ENCODE assay signal across 8 cellular contexts in genomic region chr1:226679853-226680516, GRCh38. TPM values are rescaled to one million over a fixed set of nuclear protein-coding genes. Genes with fewer than 3 reads are reported as not detected.
A peak's percentile ranks its signal among the peaks of the same experiment; 100 is the strongest.
DNase-seq lines count a peak whose midpoint lies in the region; ATAC-seq and TF ChIP-seq lines count a peak whose summit lies in the region.

No MANE protein-coding gene starts in this region.

- peak overlapping the region; percentile 94 for H3K27ac ChIP-seq in cardiac muscle cell
- peak overlapping the region; percentile 90 to 94 for H3K27ac ChIP-seq in testis

- TF ChIP-seq CTCF in GM12865 (IDR thresholded peaks at IDR 0.05; ENCODE audit: insufficient read depth, low read depth, low read length, missing control alignments): no peak
- no peak for TF ChIP-seq CTCF in cardiac muscle cell (IDR thresholded peaks at IDR 0.05; ENCODE audit: low read depth, low read length)
- TF ChIP-seq CTCF in osteocyte (IDR thresholded peaks at IDR 0.05): no peak
- TF ChIP-seq CTCF in testis (IDR thresholded peaks at IDR 0.05): no peak

- no peaks in the 10 kb centered on the region for H3K9me3 ChIP-seq in cardiac muscle cell (ENCODE audit: low read depth)
- H3K9me3 ChIP-seq in testis: no peaks in the 10 kb centered on the region

- ATAC-seq in HG02852 (IDR thresholded peaks at IDR 0.05; ENCODE audit: unreplicated experiment): peak; percentile 55

- H3K27me3 ChIP-seq in cardiac muscle cell (no peaks in the 10 kb centered on the region), testis (no peaks in the 10 kb centered on the region)

- H3K36me3 ChIP-seq in cardiac muscle cell (no peaks in the 10 kb centered on the region), testis (ENCODE audit: low read depth, missing control alignments) (no peaks in the 10 kb centered on the region)

- intact Hi-C loops in testis (cut with DNase I; ENCODE audit: low total_unique reads): no loop called here

- no peaks in the 10 kb centered on the region for H3K27me3 Mint-ChIP-seq in osteocyte (ENCODE audit: unreplicated experiment)

- peaks cover 53% of the 10 kb centered on the region for H3K4me1 Mint-ChIP-seq in osteocyte (ENCODE audit: unreplicated experiment)

- WGBS in testis, 2 donors: 21 to 23% methylated on average over 13 to 22 of the region's 22 CpGs

- TF ChIP-seq POLR2A in testis (IDR thresholded peaks at IDR 0.05): no peak

- H3K4me1 ChIP-seq in cardiac muscle cell (ENCODE audit: low read depth): peaks cover 18% of the 10 kb centered on the region
- peaks cover 63% of the 10 kb centered on the region for H3K4me1 ChIP-seq in testis

- H3K9me3 Mint-ChIP-seq in osteocyte (ENCODE audit: unreplicated experiment): no peaks in the 10 kb centered on the region

- peak overlapping the region; percentile 54 for H3K4me3 ChIP-seq in GM12865 (ENCODE audit: low read depth, low read length)
- peak overlapping the region; percentile 7 for H3K4me3 ChIP-seq in cardiac muscle cell
- peak overlapping the region in 1 of 2 donors; percentile 54 for H3K4me3 ChIP-seq in testis

- peaks cover 2% of the 10 kb centered on the region for H3K36me3 Mint-ChIP-seq in osteocyte (ENCODE audit: unreplicated experiment)

- peak overlapping the region; percentile 79 for H3K4me3 Mint-ChIP-seq in osteocyte (ENCODE audit: unreplicated experiment)

- peak; percentile 49 for DNase-seq in GM12865 (ENCODE audit: low read depth)
- peak; percentile 91 for DNase-seq in SKM-1 (lab: John Stamatoyannopoulos, UW; ENCODE audit: unreplicated experiment)
- peak; percentile 62 for DNase-seq in activated naive CD8-positive, alpha-beta T cell treated with anti-CD3 and anti-CD28 coated beads, Interleukin-2, amount 50 U/mL, for 16 hours (ENCODE audit: low read depth, low spot score)
- peak; percentile 89 to 92 for DNase-seq in cardiac muscle cell (ENCODE audit: low read depth in 1 of 2, low spot score in 1 of 2)
- DNase-seq in osteocyte (ENCODE audit: extremely low spot score, unreplicated experiment): no peak
- DNase-seq in testis: peak; percentile 91
- DNase-seq in SW 1271 (lab: John Stamatoyannopoulos, UW): no peak

- H3K27ac Mint-ChIP-seq in osteocyte (ENCODE audit: unreplicated experiment): peak overlapping the region; percentile 97

RNA-seq across cellular contexts. Expression of gene ITPKB, which starts 59.1 kb away (rescaled TPM):
- total RNA-seq in cardiac muscle cell (4.5 and 12.0 TPM in 2 replicates), osteocyte (28.3 and 30.0 TPM in 2 replicates), testis (10 to 100 TPM; 13.5 to 18.0 TPM)
- polyA plus RNA-seq in cardiac muscle cell (3.8 and 7.2 TPM in 2 replicates), testis (ENCODE audit: insufficient read depth, low read depth, low replicate concordance) (11.4 TPM)

Comparison
In these comparisons a context has a peak if more than half of its experiments do, and no peak if none do; other contexts are left out.
1. DNase-seq: peak in GM12865 (single experiment), SKM-1 (single experiment), activated naive CD8-positive, alpha-beta T cell treated with anti-CD3 and anti-CD28 coated beads, Interleukin-2, amount 50 U/mL, for 16 hours (single experiment), cardiac muscle cell (2 of 2) and testis (single experiment); none in osteocyte (single experiment) and SW 1271 (0 of 2).